In the genomic region with DNA sequence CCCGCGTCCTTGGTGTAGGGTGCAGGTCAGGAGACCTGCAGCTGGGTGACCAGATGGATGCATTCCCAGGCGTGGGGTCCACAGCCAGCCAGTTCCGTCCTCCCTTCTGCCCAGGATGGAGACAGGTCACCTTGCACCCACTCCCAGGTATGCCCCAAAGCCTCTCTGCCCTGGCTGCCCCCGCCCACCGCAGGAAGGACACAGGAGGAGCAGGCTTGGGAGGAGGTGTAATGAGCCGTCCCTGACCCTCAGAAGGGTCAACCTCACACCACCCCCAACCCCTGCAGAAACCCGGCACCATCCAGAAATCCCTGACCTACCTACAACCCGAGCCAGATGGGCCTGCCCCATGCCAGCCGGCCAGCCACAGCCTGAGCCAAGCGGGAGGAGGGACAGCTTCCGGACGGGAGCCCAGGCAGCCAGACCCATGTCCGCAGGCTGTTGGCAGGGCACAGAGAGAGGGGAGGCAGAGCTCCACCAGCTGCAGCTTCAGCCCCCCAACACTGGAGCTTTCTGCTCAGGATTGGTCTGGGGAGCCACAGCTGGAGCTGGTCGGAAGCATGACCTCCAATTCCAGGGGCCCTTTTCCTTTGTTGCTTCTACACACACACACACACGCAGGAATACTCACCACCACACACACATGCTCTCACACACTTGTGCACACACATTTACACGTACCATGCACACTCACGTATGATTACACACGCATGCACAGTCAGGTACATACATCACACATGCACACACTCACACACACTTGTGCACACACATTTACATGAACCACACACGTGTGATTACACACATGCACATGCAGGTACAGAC, we compare ENCODE assay signal across 20 cellular contexts. TPM values are rescaled to one million over a fixed set of nuclear protein-coding genes. Genes with fewer than 3 reads are reported as not detected.
A peak's percentile ranks its signal among the peaks of the same experiment; 100 is the strongest.
DNase-seq lines count a peak whose midpoint lies in the region; ATAC-seq, FAIRE-seq and TF ChIP-seq lines count a peak whose summit lies in the region.
"Had no signal": no experiment of that assay in that cellular context is flagged by ENCODE, and none has a peak within 500 bp of the region (broad histone marks: within the 10 kb centered on the region; RNA-seq: fewer than 3 reads in every experiment).

No MANE protein-coding gene starts in this region.

- no peak for TF ChIP-seq CTCF in HEK293 (tag by site-specific recombination; IDR thresholded peaks at IDR 0.05)
- no peak for TF ChIP-seq CTCF in GM12878 (IDR thresholded peaks at IDR 0.05 in 2 of 3, conservative IDR thresholded peaks at IDR 0.05 in 1 of 3; ENCODE audit: control insufficient read depth in 2 of 3, extremely low read depth in 1 of 3, insufficient read depth in 1 of 3, low read depth in 3 of 3, low read length in 3 of 3)
- no peak for TF ChIP-seq CTCF in left ventricle myocardium inferior (IDR thresholded peaks at IDR 0.05; ENCODE audit: borderline replicate concordance)

- DNase-seq in GM12878 (ENCODE audit: low read depth, low spot score), result no peak
- no peak for DNase-seq in left ventricle myocardium inferior
- peak; percentile 55 for DNase-seq in sciatic nerve (ENCODE audit: low spot score)
- DNase-seq in SKM-1 treated with dmso at 0.1 percent for 144 hours (lab: John Stamatoyannopoulos, UW; ENCODE audit: unreplicated experiment), result no peak
- DNase-seq in activated CD8-positive, alpha-beta memory T cell treated with anti-CD3 and anti-CD28 coated beads, Interleukin-2, amount 50 U/mL, for 48 hours, result no peak
- no peak for DNase-seq in NCI-H1417 (lab: John Stamatoyannopoulos, UW)
- DNase-seq in NCI-H2227 (lab: John Stamatoyannopoulos, UW; ENCODE audit: unreplicated experiment), result no peak
- DNase-seq: activated CD4-positive, alpha-beta T cell treated with anti-CD3 and anti-CD28 coated beads, Interleukin-2, amount 50 U/mL, for 48 hours; CD4-positive, alpha-beta memory T cell; colonic mucosa; DMS53; HCEC 1CT; Kasumi-1; mesendoderm had no signal

- H2AFZ ChIP-seq in GM12878 (ENCODE audit: control insufficient read depth, low read depth, low read length), result no peak overlapping the region

- RAD21 ChIA-PET in GM12878 (lab: Charles Lee; ENCODE audit: unreplicated experiment), result no interaction called here

- no peak overlapping the region for H3K9ac ChIP-seq in GM12878 (ENCODE audit: control insufficient read depth, insufficient read depth, low read length)

- no peak for FAIRE-seq in GM12878 (lab: Jason Lieb, UNC)

- no peak for TF ChIP-seq RAD21 in GM12878 (IDR thresholded peaks at IDR 0.05; ENCODE audit: insufficient read depth, low read depth, low read length)

- no peak for ATAC-seq in GM12878
- ATAC-seq in sciatic nerve, result peak; percentile 18
- ATAC-seq: gastroesophageal sphincter; natural killer cell treated with Interleukin-12 subunit alpha and Interleukin-12 subunit beta and Interleukin-15 and Interleukin-18, amount 100 ng/mL, for 72 hours had no signal

- no peaks in the 10 kb centered on the region for H3K36me3 ChIP-seq in HEK293 (ENCODE audit: control insufficient read depth in 2 of 2, insufficient read depth in 1 of 2, low read length in 2 of 2)
- H3K36me3 ChIP-seq in GM12878 (ENCODE audit: control insufficient read depth in 2 of 2, insufficient read depth in 2 of 2, low read length in 1 of 2), result no peaks in the 10 kb centered on the region
- H3K36me3 ChIP-seq in left ventricle myocardium inferior, result no peaks in the 10 kb centered on the region
- H3K36me3 ChIP-seq: colonic mucosa, gastroesophageal sphincter had no signal

- intact Hi-C loops in GM12878 (cut with micrococcal nuclease; ENCODE audit: unreplicated experiment), result no loop called here
- intact Hi-C loops in left ventricle myocardium inferior (cut with micrococcal nuclease), result no loop called here
- intact Hi-C loops in sciatic nerve (cut with DNase I), result no loop called here

- H4K20me1 ChIP-seq in GM12878 (ENCODE audit: control insufficient read depth, insufficient read depth), result no peaks in the 10 kb centered on the region

- SMC1A ChIA-PET in GM12878 (lab: Charles Lee; ENCODE audit: uncharacterized antibody, unreplicated experiment), result no interaction called here

- CTCF ChIA-PET in HEK293 (lab: Yijun Ruan, JAX) (interaction anchor here (0.7 to 1.7 kb wide), 2 partner anchors 51 to 179 kb away, joined by 5 read pairs; no protein-coding TSS in a partner anchor), GM12878 (lab: Yijun Ruan, JAX) (no interaction called here)

- in situ Hi-C loops in GM12878 (cut with MboI), result no loop called here

- no peak overlapping the region for H3K4me2 ChIP-seq in GM12878 (ENCODE audit: control insufficient read depth, insufficient read depth)

- no peak overlapping the region for H3K4me3 ChIP-seq in HEK293 (ENCODE audit: low read depth, low read length)
- no peak overlapping the region for H3K4me3 ChIP-seq in GM12878
- no peak overlapping the region for H3K4me3 ChIP-seq in left ventricle myocardium inferior
- H3K4me3 ChIP-seq: colonic mucosa, gastroesophageal sphincter had no signal

- H3K27ac ChIP-seq in HEK293 (ENCODE audit: extremely low read depth, low read depth, low read length), result no peak overlapping the region
- H3K27ac ChIP-seq in GM12878 (ENCODE audit: control insufficient read depth, insufficient read depth), result no peak overlapping the region
- peak overlapping the region; percentile 23 for H3K27ac ChIP-seq in left ventricle myocardium inferior (replicated peaks)
- H3K27ac ChIP-seq: colonic mucosa, epithelial cell of prostate, gastroesophageal sphincter had no signal

- WGBS in GM12878 (ENCODE audit: insufficient coverage, insufficient replicate concordance, low lambda C conversion rate, missing lambda C conversion rate), result 67% methylated on average over 20 of the region's 20 CpGs

- H3K79me2 ChIP-seq in GM12878 (ENCODE audit: control insufficient read depth, insufficient read depth, low read length), result no peaks in the 10 kb centered on the region

- no peaks in the 10 kb centered on the region for H3K9me3 ChIP-seq in HEK293 (ENCODE audit: control insufficient read depth, insufficient read depth, low read depth, low read length)
- H3K9me3 ChIP-seq in GM12878 (replicated peaks; ENCODE audit: control insufficient read depth, insufficient read depth, low read length), result no peaks in the 10 kb centered on the region; the same call in 2 of the 3 replicates
- H3K9me3 ChIP-seq in left ventricle myocardium inferior (replicated peaks), result no peaks in the 10 kb centered on the region
- H3K9me3 ChIP-seq: colonic mucosa, gastroesophageal sphincter had no signal

- TF ChIP-seq POLR2A in GM12878 (IDR thresholded peaks at IDR 0.05; ENCODE audit: low read depth, low read length), result no peak

- H3K27me3 ChIP-seq in GM12878 (replicated peaks in 1 of 2; ENCODE audit: control insufficient read depth in 2 of 2, insufficient read depth in 2 of 2, low read length in 1 of 2), result no peaks in the 10 kb centered on the region; a peak in 1 of 4 replicates
- peaks cover 21% of the 10 kb centered on the region for H3K27me3 ChIP-seq in left ventricle myocardium inferior (ENCODE audit: low read depth)

- no peaks in the 10 kb centered on the region; the same call in 1 of the 2 replicates for H3K4me1 ChIP-seq in HEK293 (ENCODE audit: control insufficient read depth, insufficient read depth, low read length)
- H3K4me1 ChIP-seq in GM12878 (ENCODE audit: control insufficient read depth, insufficient read depth, low read length), result no peaks in the 10 kb centered on the region
- H3K4me1 ChIP-seq in left ventricle myocardium inferior, result peaks cover 41% of the 10 kb centered on the region
- H3K4me1 ChIP-seq: colonic mucosa had no signal

- BruUV-seq in GM12878 (replicated peaks; lab: Mats Ljungman, UMichigan), result no TSS peak

- POLR2A ChIA-PET in HEK293 (lab: Yijun Ruan, JAX), result no interaction called here
- POLR2A ChIA-PET in GM12878 (lab: Charles Lee), result no interaction called here

- TF ChIP-seq EP300 in GM12878 (IDR thresholded peaks at IDR 0.05; ENCODE audit: borderline replicate concordance in 1 of 2, control insufficient read depth in 1 of 2, low read depth in 2 of 2, low read length in 2 of 2), result no peak

RNA-seq across cellular contexts. Expression of gene IFITM10, which starts 5.3 kb away (rescaled TPM):
- 0.42 TPM in 1 of 2 replicates, not detected in the other for total RNA-seq in GM12878 (2013; cell fraction: nucleolus; rRNA removed)
- total RNA-seq in GM12878 (2014; rRNA removed) (0.16 TPM in 1 of 2 replicates, not detected in the other), GM12878 (2014; rRNA removed; fragmentation: Illumina TruSeq; extraction: Trizol) (not detected in 2 replicates), GM12878 (2021) (not detected in 2 replicates), left ventricle myocardium inferior (0.58 TPM), sciatic nerve (3.4 TPM)
- 0.05 TPM for polyA plus RNA-seq in GM12878 (2011; ENCODE audit: low read depth)
- polyA plus RNA-seq in GM12878 (2011; rRNA removed) (not detected in 2 replicates), GM12878 (2014; fragmentation: Illumina TruSeq; extraction: Trizol) (not detected in 2 replicates), GM12878 (2014; fragmentation: Nextera tagmentation; extraction: Ambion mirVana) (not detected), GM12878 (2014; rRNA removed) (0.10 and 0.27 TPM in 2 replicates), GM12878 (2016; fragmentation: Nextera tagmentation; extraction: Ambion mirVana) (under 1 TPM in 1 of 2 experiments, not detected in 1; 0.04 TPM)
- polyA plus RNA-seq in GM12878 (2011; cell fraction: cytosol; rRNA removed), result not detected in 2 replicates
- 0.13 TPM in 1 of 2 replicates, not detected in the other for polyA plus RNA-seq in GM12878 (2011; cell fraction: nucleus; rRNA removed)
- polyA plus RNA-seq in GM12878 (2012), result 0.13 and 0.41 TPM in 2 replicates
- not detected in 2 replicates for polyA minus RNA-seq in GM12878 (2011; rRNA and poly(A)+ RNA removed)
- polyA minus RNA-seq in GM12878 (2011; cell fraction: cytosol; rRNA and poly(A)+ RNA removed), result not detected in 2 replicates
- 0.38 TPM in 1 of 2 replicates, not detected in the other for polyA minus RNA-seq in GM12878 (2011; cell fraction: nucleus; rRNA and poly(A)+ RNA removed)
- polyA plus RNA-seq: CD4-positive, alpha-beta memory T cell had no signal

RNA-seq across cellular contexts. Expression of gene CTSD, which starts 18.6 kb away (rescaled TPM):
- total RNA-seq in GM12878 (2013; cell fraction: nucleolus; rRNA removed), result 28.3 and 31.2 TPM in 2 replicates
- 29.3 and 38.6 TPM in 2 replicates for total RNA-seq in GM12878 (2014; rRNA removed)
- 10.3 and 13.3 TPM in 2 replicates for total RNA-seq in GM12878 (2014; rRNA removed; fragmentation: Illumina TruSeq; extraction: Trizol)
- 49.8 and 51.9 TPM in 2 replicates for total RNA-seq in GM12878 (2021)
- polyA plus RNA-seq in GM12878 (2011; ENCODE audit: low read depth), result 21.7 TPM
- 4.4 and 16.4 TPM in 2 replicates for polyA plus RNA-seq in GM12878 (2011; rRNA removed)
- 27.6 and 27.9 TPM in 2 replicates for polyA plus RNA-seq in GM12878 (2011; cell fraction: cytosol; rRNA removed)
- polyA plus RNA-seq in GM12878 (2011; cell fraction: nucleus; rRNA removed), result 31.4 and 38.8 TPM in 2 replicates
- polyA plus RNA-seq in GM12878 (2012), result 32.1 and 38.5 TPM in 2 replicates
- polyA plus RNA-seq in GM12878 (2014; fragmentation: Illumina TruSeq; extraction: Trizol), result 1.9 and 22.0 TPM in 2 replicates
- 1 to 10 TPM in 1 of 2 experiments, under 1 TPM in 1; 0.42 to 3.4 TPM for polyA plus RNA-seq in GM12878 (2014; fragmentation: Nextera tagmentation; extraction: Ambion mirVana)
- 27.9 and 35.8 TPM in 2 replicates for polyA plus RNA-seq in GM12878 (2014; rRNA removed)
- 10 to 100 TPM; 43.4 to 54.6 TPM for polyA plus RNA-seq in GM12878 (2016; fragmentation: Nextera tagmentation; extraction: Ambion mirVana)
- 17.6 and 42.1 TPM in 2 replicates for polyA minus RNA-seq in GM12878 (2011; rRNA and poly(A)+ RNA removed)
- 19.3 and 22.7 TPM in 2 replicates for polyA minus RNA-seq in GM12878 (2011; cell fraction: cytosol; rRNA and poly(A)+ RNA removed)
- polyA minus RNA-seq in GM12878 (2011; cell fraction: nucleus; rRNA and poly(A)+ RNA removed), result 8.3 and 11.8 TPM in 2 replicates
- 831 TPM for total RNA-seq in left ventricle myocardium inferior
- 554 TPM for total RNA-seq in sciatic nerve

RNA-seq across cellular contexts. Expression of gene KRTAP5-6, which starts 48.1 kb away (rescaled TPM):
- not detected in 2 replicates for total RNA-seq in GM12878 (2013; cell fraction: nucleolus; rRNA removed)
- total RNA-seq in GM12878 (2014; rRNA removed), result not detected in 2 replicates
- total RNA-seq in GM12878 (2014; rRNA removed; fragmentation: Illumina TruSeq; extraction: Trizol), result not detected in 2 replicates
- not detected in 2 replicates for total RNA-seq in GM12878 (2021)
- not detected for polyA plus RNA-seq in GM12878 (2011; ENCODE audit: low read depth)
- polyA plus RNA-seq in GM12878 (2011; rRNA removed), result not detected in 2 replicates
- polyA plus RNA-seq in GM12878 (2011; cell fraction: cytosol; rRNA removed), result not detected in 2 replicates
- polyA plus RNA-seq in GM12878 (2011; cell fraction: nucleus; rRNA removed), result not detected in 2 replicates
- polyA plus RNA-seq in GM12878 (2012), result not detected in 2 replicates
- polyA plus RNA-seq in GM12878 (2014; fragmentation: Illumina TruSeq; extraction: Trizol), result not detected in 2 replicates
- not detected for polyA plus RNA-seq in GM12878 (2014; fragmentation: Nextera tagmentation; extraction: Ambion mirVana)
- polyA plus RNA-seq in GM12878 (2014; rRNA removed), result not detected in 2 replicates
- polyA plus RNA-seq in GM12878 (2016; fragmentation: Nextera tagmentation; extraction: Ambion mirVana), result not detected
- not detected in 2 replicates for polyA minus RNA-seq in GM12878 (2011; rRNA and poly(A)+ RNA removed)
- polyA minus RNA-seq in GM12878 (2011; cell fraction: cytosol; rRNA and poly(A)+ RNA removed), result not detected in 2 replicates
- not detected in 2 replicates for polyA minus RNA-seq in GM12878 (2011; cell fraction: nucleus; rRNA and poly(A)+ RNA removed)
- not detected for total RNA-seq in left ventricle myocardium inferior
- total RNA-seq in sciatic nerve, result not detected
- total RNA-seq: CD4-positive, alpha-beta memory T cell; colonic mucosa; gastroesophageal sphincter; natural killer cell treated with Interleukin-12 subunit alpha and Interleukin-12 subunit beta and Interleukin-15 and Interleukin-18, amount 100 ng/mL, for 72 hours; renal cortical epithelial cell had no signal
- polyA plus RNA-seq: AG04450; CD4-positive, alpha-beta memory T cell had no signal

Comparison
In these comparisons a context has a peak if more than half of its experiments do, and no peak if none do; other contexts are left out.
1. RNA of gene CTSD, which starts 18.6 kb away (total RNA-seq): 831 TPM in left ventricle myocardium inferior (single experiment) and 554 TPM in sciatic nerve (single experiment); 10.3 to 51.9 TPM in GM12878; every median in the first group is over 10 times any median in the second.